ENCODE assay signal across 8 cellular contexts in the genomic region with DNA sequence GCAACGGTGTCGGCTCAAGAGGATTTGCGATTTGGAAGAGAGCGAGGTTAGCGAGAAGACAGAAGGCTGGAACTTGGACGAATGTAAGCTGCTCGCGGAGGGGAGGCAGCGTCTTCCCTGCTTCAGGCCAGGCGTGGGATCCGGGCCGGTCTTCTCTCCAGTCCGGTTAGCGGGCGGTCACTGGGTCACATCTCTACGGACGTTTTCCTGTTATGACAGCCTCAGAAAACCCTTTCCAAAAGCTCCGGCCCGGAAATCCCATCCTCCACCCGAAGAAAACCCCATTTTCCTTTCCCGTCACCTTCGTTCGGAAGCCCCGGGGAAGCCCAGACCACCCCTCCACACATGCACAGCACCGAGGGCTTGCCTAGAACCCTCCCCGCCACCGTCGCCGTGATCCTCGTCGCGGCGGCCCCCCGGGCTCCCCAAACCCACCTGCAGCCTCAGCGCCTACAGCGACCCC. TPM values are rescaled to one million over a fixed set of nuclear protein-coding genes. Genes with fewer than 3 reads are reported as not detected.
DNase-seq lines count a peak whose midpoint lies in the region; ATAC-seq, FAIRE-seq and TF ChIP-seq lines count a peak whose summit lies in the region.

No MANE protein-coding gene starts in this region.

- intact Hi-C loops in CD4-positive, alpha-beta memory T cell (cut with micrococcal nuclease) = loop anchor here (1.0 to 10.0 kb wide), 4 partner anchors 15 to 671 kb away; partner anchors contain the start of genes ATXN3, GOLGA5 and PPP4R3A
- intact Hi-C loops in heart right ventricle (cut with DNase I) (loop anchor here in 3 of 10 donors (1.0 to 10.0 kb wide), 5 partner anchors 14 to 564 kb away; partner anchors contain the start of gene ATXN3 (in 2 of the 3)), psoas muscle (cut with DNase I) (loop anchor here in 1 of 2 donors (5.0 to 10.0 kb wide), 2 partner anchors 336 to 564 kb away; no protein-coding TSS in a partner anchor)

- H3K27me3 Mint-ChIP-seq in CD4-positive, alpha-beta memory T cell = peaks cover 0 to 2% of the 10 kb centered on the region in 2 donors

- peak; percentile 26 to 47 for ATAC-seq in activated naive CD4-positive, alpha-beta T cell treated with anti-CD3 and anti-CD28 coated beads, Interleukin-2, amount 50 U/mL, for 72 hours
- ATAC-seq in heart right ventricle (peak; percentile 48 to 71 (median 60)), psoas muscle (peak; percentile 38 to 54 (median 46))

- H3K4me1 ChIP-seq in CD4-positive, alpha-beta memory T cell (ENCODE audit: insufficient read depth, low read length) = peaks cover 63% of the 10 kb centered on the region
- peaks cover 4 to 68% (median 42%) of the 10 kb centered on the region in 9 donors for H3K4me1 ChIP-seq in heart right ventricle
- H3K4me1 ChIP-seq in psoas muscle = peaks cover 45% of the 10 kb centered on the region

- H3K9me3 Mint-ChIP-seq in CD4-positive, alpha-beta memory T cell = no peaks in the 10 kb centered on the region
- no peaks in the 10 kb centered on the region for H3K9me3 Mint-ChIP-seq in activated naive CD4-positive, alpha-beta T cell treated with anti-CD3 and anti-CD28 coated beads, Interleukin-2, amount 50 U/mL, for 72 hours

- DNase-seq in CD4-positive, alpha-beta memory T cell = no peak
- DNase-seq in GM19239 (ENCODE audit: insufficient read length, low spot score) = peak; percentile 18
- DNase-seq in HPDE6-E6E7 (ENCODE audit: extremely low spot score) = peak; percentile 43
- DNase-seq in activated naive CD4-positive, alpha-beta T cell treated with anti-CD3 and anti-CD28 coated beads, Interleukin-2, amount 50 U/mL, for 72 hours (ENCODE audit: low spot score in 2 of 2) = no peak
- DNase-seq in heart right ventricle = peak; percentile 64 to 72
- DNase-seq in psoas muscle = peak; percentile 44 to 80
- no peak for DNase-seq in NCI-H1436 treated with DMSO at 0.1 percent for 48 hours (lab: John Stamatoyannopoulos, UW)
- no peak for DNase-seq in GM20000 (ENCODE audit: low spot score)

- POLR2A ChIA-PET in CD4-positive, alpha-beta memory T cell (lab: Charles Lee; ENCODE audit: partially characterized antibody) = interaction anchor here (0.7 to 6.5 kb wide), 18 partner anchors 10 to 1739 kb away, joined by 3 to 125 read pairs (median 4); partner anchors contain the start of genes ATXN3, CALM1, PPP4R3A and TRIP11

- TF ChIP-seq CTCF in heart right ventricle (IDR thresholded peaks at IDR 0.05) = no peak
- no peak for TF ChIP-seq CTCF in psoas muscle (IDR thresholded peaks at IDR 0.05)
- TF ChIP-seq CTCF in GM20000 (IDR thresholded peaks at IDR 0.05; ENCODE audit: extremely low read depth, missing control alignments) = no peak

- H3K27ac Mint-ChIP-seq in CD4-positive, alpha-beta memory T cell = peak overlapping the region; percentile 98 to 100 (median 99)
- peak overlapping the region; percentile 98 to 100 for H3K27ac Mint-ChIP-seq in activated naive CD4-positive, alpha-beta T cell treated with anti-CD3 and anti-CD28 coated beads, Interleukin-2, amount 50 U/mL, for 72 hours

- 0 to 1% methylated on average over 36 of the region's 36 CpGs for WGBS in heart right ventricle, 2 donors
- WGBS in psoas muscle, 3 donors = 0 to 1% (median 0%) methylated on average over 36 of the region's 36 CpGs

- no peak for FAIRE-seq in GM19239 (lab: Jason Lieb, UNC)

- no peaks in the 10 kb centered on the region for H3K36me3 ChIP-seq in CD4-positive, alpha-beta memory T cell (ENCODE audit: insufficient read depth, low read length)
- H3K36me3 ChIP-seq in heart right ventricle = peaks cover 0 to 45% (median 15%) of the 10 kb centered on the region in 9 donors
- peaks cover 0 to 44% of the 10 kb centered on the region in 2 donors for H3K36me3 ChIP-seq in psoas muscle (ENCODE audit: insufficient read depth in 1 of 2, low read depth in 1 of 2)

- peak overlapping the region; percentile 98 for H3K4me3 ChIP-seq in CD4-positive, alpha-beta memory T cell (ENCODE audit: low read length in 2 of 2)
- H3K4me3 ChIP-seq in heart right ventricle = peak overlapping the region; percentile 64 to 98 (median 84)
- peak overlapping the region; percentile 88 for H3K4me3 ChIP-seq in psoas muscle

- H3K4me3 Mint-ChIP-seq in CD4-positive, alpha-beta memory T cell = peak overlapping the region; percentile 96 to 100 (median 99)

- no peaks in the 10 kb centered on the region for H3K27me3 ChIP-seq in CD4-positive, alpha-beta memory T cell (ENCODE audit: insufficient read depth, low read length)
- no peaks in the 10 kb centered on the region for H3K27me3 ChIP-seq in heart right ventricle
- H3K27me3 ChIP-seq in psoas muscle (ENCODE audit: insufficient read depth in 3 of 3, low read length in 2 of 3) = no peaks in the 10 kb centered on the region

- H3K4me1 Mint-ChIP-seq in CD4-positive, alpha-beta memory T cell = peaks cover 26 to 58% (median 36%) of the 10 kb centered on the region in 4 donors

- peaks cover 4 to 28% of the 10 kb centered on the region in 2 donors for H3K36me3 Mint-ChIP-seq in CD4-positive, alpha-beta memory T cell
- H3K36me3 Mint-ChIP-seq in activated naive CD4-positive, alpha-beta T cell treated with anti-CD3 and anti-CD28 coated beads, Interleukin-2, amount 50 U/mL, for 72 hours = peaks cover 15 to 21% of the 10 kb centered on the region in 2 donors

- peak overlapping the region; percentile 88 for H3K27ac ChIP-seq in CD4-positive, alpha-beta memory T cell (ENCODE audit: low read depth, low read length)
- H3K27ac ChIP-seq in heart right ventricle = peak overlapping the region; percentile 83 to 100 (median 96)
- peak overlapping the region; percentile 96 for H3K27ac ChIP-seq in psoas muscle

- no peaks in the 10 kb centered on the region for H3K9me3 ChIP-seq in CD4-positive, alpha-beta memory T cell (ENCODE audit: control insufficient read depth in 1 of 2, low read length in 2 of 2)
- H3K9me3 ChIP-seq in heart right ventricle (no peaks in the 10 kb centered on the region), psoas muscle (no peaks in the 10 kb centered on the region)

- CTCF ChIA-PET in CD4-positive, alpha-beta memory T cell (lab: Charles Lee; ENCODE audit: partially characterized antibody) = interaction anchor here (1.1 to 10.7 kb wide), 5 partner anchors 9 to 81 kb away, joined by 3 to 167 read pairs (median 7); partner anchors contain the start of gene ATXN3

RNA-seq across cellular contexts. Expression of gene NDUFB1, which starts 0.3 kb away (rescaled TPM):
- total RNA-seq in CD4-positive, alpha-beta memory T cell = 10 to 100 TPM; 94.6 to 96.0 TPM
- polyA plus RNA-seq in CD4-positive, alpha-beta memory T cell = 100 to 1,000 TPM; 292 to 310 TPM
- 100 to 1,000 TPM in 1 of 2 donors, 10 to 100 TPM in 1; 82.1 to 111 TPM for total RNA-seq in activated naive CD4-positive, alpha-beta T cell treated with anti-CD3 and anti-CD28 coated beads, Interleukin-2, amount 50 U/mL, for 72 hours
- 100 to 1,000 TPM; 340 to 642 (median 481) TPM for total RNA-seq in heart right ventricle
- 1,000 to 10,000 TPM in 1 of 2 donors, 100 to 1,000 TPM in 1; 878 to 6,426 TPM for polyA plus RNA-seq in heart right ventricle
- 100 to 1,000 TPM; 201 to 306 (median 238) TPM for total RNA-seq in psoas muscle
- polyA plus RNA-seq in psoas muscle = 100 to 1,000 TPM; 487 to 771 (median 618) TPM

RNA-seq across cellular contexts. Expression of gene CPSF2, which starts 0.5 kb away (rescaled TPM):
- total RNA-seq in CD4-positive, alpha-beta memory T cell = 10 to 100 TPM; 71.2 to 71.9 TPM
- polyA plus RNA-seq in CD4-positive, alpha-beta memory T cell = 10 to 100 TPM; 24.0 to 37.0 TPM
- 10 to 100 TPM; 68.0 to 78.4 TPM for total RNA-seq in activated naive CD4-positive, alpha-beta T cell treated with anti-CD3 and anti-CD28 coated beads, Interleukin-2, amount 50 U/mL, for 72 hours
- total RNA-seq in heart right ventricle (10 to 100 TPM; 35.0 to 50.3 (median 43.2) TPM), psoas muscle (10 to 100 TPM; 53.4 to 69.0 (median 63.3) TPM)
- polyA plus RNA-seq in heart right ventricle (1 to 10 TPM; 4.8 to 8.7 TPM), psoas muscle (10 to 100 TPM; 12.7 to 58.6 (median 20.3) TPM)

RNA-seq across cellular contexts. Expression of gene ATXN3, which starts 14.9 kb away (rescaled TPM):
- total RNA-seq in CD4-positive, alpha-beta memory T cell = 10 to 100 TPM; 48.9 to 52.4 TPM
- polyA plus RNA-seq in CD4-positive, alpha-beta memory T cell = 10 to 100 TPM; 12.1 to 19.9 TPM
- total RNA-seq in activated naive CD4-positive, alpha-beta T cell treated with anti-CD3 and anti-CD28 coated beads, Interleukin-2, amount 50 U/mL, for 72 hours = 10 to 100 TPM; 35.5 to 45.3 TPM
- total RNA-seq in heart right ventricle (10 to 100 TPM; 12.3 to 20.5 (median 17.0) TPM), psoas muscle (1 to 10 TPM; 5.6 to 10.0 (median 7.8) TPM)
- polyA plus RNA-seq in heart right ventricle (10 to 100 TPM in 1 of 2 donors, 1 to 10 TPM in 1; 7.0 to 11.6 TPM), psoas muscle (1 to 10 TPM; 6.1 to 7.1 (median 6.7) TPM)

Comparison
In these comparisons a context has a peak if more than half of its experiments do, and no peak if none do; other contexts are left out.
1. DNase-seq: peak in GM19239 (single experiment), HPDE6-E6E7 (single experiment), heart right ventricle (2 of 2) and psoas muscle (2 of 2); none in CD4-positive, alpha-beta memory T cell (0 of 5), activated naive CD4-positive, alpha-beta T cell treated with anti-CD3 and anti-CD28 coated beads, Interleukin-2, amount 50 U/mL, for 72 hours (0 of 2), NCI-H1436 treated with DMSO at 0.1 percent for 48 hours (single experiment) and GM20000 (single experiment).
2. Peak in every context shown above with its lines, with median percentiles within 50 percentile points of each other: H3K27ac ChIP-seq, H3K4me3 ChIP-seq and ATAC-seq.